13 cellular contexts compared by ENCODE assay signal in the genomic region with DNA sequence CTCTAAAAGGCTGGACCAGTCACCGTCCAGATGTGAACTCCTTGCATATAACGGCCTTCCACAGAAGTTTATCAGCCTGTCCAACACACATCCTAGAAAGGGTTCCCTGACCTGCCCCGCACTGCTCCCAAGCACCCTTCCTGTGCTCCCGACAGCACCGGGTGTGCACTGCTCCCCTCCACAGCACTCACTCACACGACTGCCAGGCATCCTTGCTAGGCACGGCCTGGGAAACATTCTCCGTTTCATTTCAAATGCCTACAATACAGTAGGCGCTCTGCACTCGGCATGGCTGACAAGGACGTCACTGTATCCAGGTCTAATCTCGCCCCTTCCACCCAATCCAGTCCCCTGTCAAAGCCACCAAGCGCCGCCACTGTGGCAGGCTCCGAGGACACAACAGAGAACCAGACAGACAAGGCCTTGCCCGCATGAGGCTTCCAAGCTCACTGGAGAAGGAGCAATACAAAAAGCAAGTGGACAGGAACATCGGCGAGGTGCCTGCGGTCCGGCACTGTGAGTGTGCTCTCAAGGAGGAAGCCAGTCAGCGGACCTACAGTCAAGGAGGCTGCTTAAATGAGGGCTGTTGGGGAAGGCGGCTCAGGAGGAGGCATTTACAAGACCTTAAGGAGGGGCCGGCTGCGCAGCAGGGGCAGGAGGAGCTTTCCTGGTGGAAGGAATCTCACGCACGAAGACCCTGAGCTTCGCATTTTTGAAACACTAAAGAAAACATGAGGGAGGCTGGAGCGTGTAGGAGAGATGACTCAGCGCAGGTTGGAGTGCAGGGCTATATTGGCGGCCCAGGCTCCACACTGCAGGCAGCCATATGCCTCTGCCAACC. TPM values are rescaled to one million over a fixed set of nuclear protein-coding genes. Genes with fewer than 3 reads are reported as not detected.
DNase-seq lines count a peak whose midpoint lies in the region; FAIRE-seq and TF ChIP-seq lines count a peak whose summit lies in the region.
"Had no signal": no experiment of that assay in that cellular context is flagged by ENCODE, and none has a peak within 500 bp of the region (broad histone marks: within the 10 kb centered on the region; RNA-seq: fewer than 3 reads in every experiment).

No MANE protein-coding gene starts in this region.

- no peaks in the 10 kb centered on the region for H3K36me3 ChIP-seq in colonic mucosa
- no peaks in the 10 kb centered on the region for H3K36me3 ChIP-seq in subcutaneous abdominal adipose tissue (ENCODE audit: control insufficient read depth in 5 of 5, insufficient read depth in 5 of 5, low read length in 5 of 5)

- intact Hi-C loops in colonic mucosa (cut with DNase I), result no loop called here

- H3K27ac ChIP-seq in colonic mucosa (peak overlapping the region; percentile 32), subcutaneous abdominal adipose tissue (ENCODE audit: low read depth, low read length) (peak overlapping the region; percentile 50)
- H3K27ac ChIP-seq: C4-2B, PC-9 had no signal

- peak; percentile 36 for FAIRE-seq in HTR-8/SVneo (lab: Jason Lieb, UNC)
- FAIRE-seq: G401.6 had no signal

- no peak overlapping the region for H3K4me3 ChIP-seq in colonic mucosa
- peak overlapping the region in 1 of 5 donors; percentile 32 for H3K4me3 ChIP-seq in subcutaneous abdominal adipose tissue (ENCODE audit: low read depth in 1 of 5, low read length in 5 of 5)
- H3K4me3 ChIP-seq: PC-9 had no signal

- DNase-seq in HTR-8/SVneo (ENCODE audit: insufficient read length, low spot score) (no peak), colonic mucosa (no peak), kidney glomerular epithelial cell (lab: John Stamatoyannopoulos, UW) (peak; percentile 75), cortex of kidney (lab: John Stamatoyannopoulos, UW) (no peak), NOMO-1 treated with DMSO at 0.1 percent for 48 hours (lab: John Stamatoyannopoulos, UW; ENCODE audit: unreplicated experiment) (no peak), DMS79 (lab: John Stamatoyannopoulos, UW) (no peak)
- DNase-seq in activated T-cell treated with anti-CD3 and anti-CD28 coated beads, Interleukin-2, amount 50 U/mL, for 48 hours, result no peak
- DNase-seq: activated CD4-positive, alpha-beta memory T cell treated with anti-CD3 and anti-CD28 coated beads for 36 hours; NCI-H2171 treated with DMSO at 0.1 percent for 48 hours had no signal

- H3K9me3 ChIP-seq in colonic mucosa, result no peaks in the 10 kb centered on the region
- H3K9me3 ChIP-seq in subcutaneous abdominal adipose tissue (ENCODE audit: control insufficient read depth in 5 of 5, low read length in 5 of 5), result no peaks in the 10 kb centered on the region

- peak overlapping the region in 1 of 2 donors; percentile 3 for H3K9ac ChIP-seq in colonic mucosa (ENCODE audit: low read depth in 2 of 2, low read length in 2 of 2)
- H3K9ac ChIP-seq in subcutaneous abdominal adipose tissue (ENCODE audit: low read length in 5 of 5), result peak overlapping the region in 1 of 5 donors; percentile 1

- H3K27me3 ChIP-seq in colonic mucosa, result no peaks in the 10 kb centered on the region
- H3K27me3 ChIP-seq in subcutaneous abdominal adipose tissue (ENCODE audit: control insufficient read depth in 5 of 5, insufficient read depth in 4 of 5, low read length in 5 of 5), result no peaks in the 10 kb centered on the region

- TF ChIP-seq CTCF in colonic mucosa (IDR thresholded peaks at IDR 0.05), result no peak

- H3K4me1 ChIP-seq in colonic mucosa (no peaks in the 10 kb centered on the region), subcutaneous abdominal adipose tissue (ENCODE audit: control insufficient read depth in 5 of 5, insufficient read depth in 5 of 5, low read length in 5 of 5) (peaks cover 9 to 75% (median 58%) of the 10 kb centered on the region in 5 donors)

RNA-seq across cellular contexts. Expression of gene GNA12, which starts 29.2 kb away (rescaled TPM):
- 10 to 100 TPM; 19.7 to 24.8 TPM for total RNA-seq in colonic mucosa
